16 cellular contexts compared by ENCODE assay signal in the genomic region with DNA sequence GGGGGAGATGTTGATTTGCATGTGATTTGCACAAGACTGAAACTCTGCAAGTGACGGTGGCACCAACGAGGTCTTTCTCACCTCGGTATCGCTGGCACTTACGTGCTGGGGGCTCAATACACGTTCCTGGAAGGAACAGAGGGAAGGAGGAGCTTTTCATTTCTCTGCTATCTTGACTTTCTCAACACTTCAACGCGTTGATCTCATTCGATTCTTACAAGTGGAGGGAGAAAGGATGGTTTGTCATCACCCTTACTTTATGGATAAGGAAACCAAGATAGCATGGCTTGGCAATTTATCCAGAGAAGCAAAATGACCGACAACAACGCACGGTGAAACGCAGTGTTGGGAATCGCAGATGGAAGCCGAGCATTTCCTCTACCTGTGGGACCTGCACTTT.
DNase-seq lines count a peak whose midpoint lies in the region; ATAC-seq, FAIRE-seq and TF ChIP-seq lines count a peak whose summit lies in the region.
"Had no signal": no experiment of that assay in that cellular context is flagged by ENCODE, and none has a peak within 500 bp of the region (broad histone marks: within the 10 kb centered on the region; RNA-seq: fewer than 3 reads in every experiment).

No MANE protein-coding gene starts in this region.

- H2BK5ac ChIP-seq in H1 (ENCODE audit: low read depth, low read length) = no peak overlapping the region

- H3K9me3 ChIP-seq in right cardiac atrium (ENCODE audit: control insufficient read depth, low read length) = peaks cover 2% of the 10 kb centered on the region
- peaks cover 30% of the 10 kb centered on the region for H3K9me3 ChIP-seq in left ventricle myocardium inferior (replicated peaks)
- H3K9me3 ChIP-seq in H1 (ENCODE audit: insufficient read depth in 2 of 2, low read depth in 1 of 2, low read length in 1 of 2) = peaks cover 5 to 8% of the 10 kb centered on the region in 2 experiments
- no peaks in the 10 kb centered on the region for H3K9me3 ChIP-seq in neural progenitor cell (ENCODE audit: low read depth)
- peaks cover 0 to 12% of the 10 kb centered on the region in 2 donors for H3K9me3 ChIP-seq in left lung

- no peak overlapping the region for H3K14ac ChIP-seq in H1 (ENCODE audit: insufficient read length)

- no peaks in the 10 kb centered on the region for H4K20me1 ChIP-seq in H1 (replicated peaks in 1 of 2; ENCODE audit: control insufficient read depth in 1 of 2, insufficient read depth in 2 of 2, low read length in 2 of 2)
- H4K20me1 ChIP-seq in neural progenitor cell (ENCODE audit: low read depth) = no peaks in the 10 kb centered on the region
- H4K20me1 ChIP-seq: BLaER1 treated with 17β-estradiol and CSF1 and Interleukin-3, amounts not matched to agents 10 nM and 100 nM had no signal

- no peak overlapping the region for H4K8ac ChIP-seq in H1 (ENCODE audit: extremely low read depth, insufficient read depth, low read length)

- H3K4me2 ChIP-seq in H1 (ENCODE audit: insufficient read depth in 1 of 2, low read depth in 2 of 2, low read length in 2 of 2) = no peak overlapping the region
- peak overlapping the region; percentile 35 for H3K4me2 ChIP-seq in neural progenitor cell
- H3K4me2 ChIP-seq: BLaER1 treated with 17β-estradiol and CSF1 and Interleukin-3, amounts not matched to agents 10 nM and 100 nM had no signal

- 20% methylated on average over 15 of the region's 15 CpGs for WGBS in right cardiac atrium
- WGBS in H1 (ENCODE audit: extremely low coverage in 1 of 2, insufficient coverage in 1 of 2, insufficient read length in 1 of 2, insufficient replicate concordance in 2 of 2, low coverage in 1 of 2, low lambda C conversion rate in 2 of 2, missing lambda C conversion rate in 1 of 2), 2 experiments = 91% methylated on average over 15 of the region's 15 CpGs; no CpG with 5 or more reads in 1 of the 2 experiments

- H3K79me1 ChIP-seq in H1 (ENCODE audit: low read depth, low read length) = no peaks in the 10 kb centered on the region

- H3F3A ChIP-seq in neural progenitor cell (ENCODE audit: low read depth) = peaks cover 6% of the 10 kb centered on the region

- H2BK12ac ChIP-seq in H1 (ENCODE audit: low read depth, low read length) = no peak overlapping the region

- no peak overlapping the region for H4K91ac ChIP-seq in H1 (replicated peaks; ENCODE audit: insufficient read length, low read length)

- DNase-seq in right cardiac atrium = no peak
- DNase-seq in left ventricle myocardium inferior = no peak
- DNase-seq in H1 (ENCODE audit: low read depth in 1 of 2, low spot score in 2 of 2) = no peak
- DNase-seq in neural progenitor cell (ENCODE audit: low spot score) = no peak
- DNase-seq in left lung = no peak
- no peak for DNase-seq in DMS 273 (lab: John Stamatoyannopoulos, UW; ENCODE audit: unreplicated experiment)
- no peak for DNase-seq in EL
- DNase-seq: Calu3; CD8-positive, alpha-beta T cell; GDM1; GM23248; H7 had no signal

- FAIRE-seq in H1 (lab: Jason Lieb, UNC) = no peak
- FAIRE-seq: GM12892, GM18507 had no signal

- H3K18ac ChIP-seq in H1 (ENCODE audit: extremely low read depth, low read length) = no peak overlapping the region

- H3K4me1 Mint-ChIP-seq in neural progenitor cell = peaks cover 23% of the 10 kb centered on the region
- H3K4me1 Mint-ChIP-seq: B cell had no signal

- no peak overlapping the region for H3K23ac ChIP-seq in H1 (ENCODE audit: insufficient read length)

- H3K9ac ChIP-seq in H1 (replicated peaks in 1 of 4; ENCODE audit: extremely low read depth in 1 of 4, low read depth in 3 of 4, low read length in 3 of 4) (no peak overlapping the region), neural progenitor cell (no peak overlapping the region)
- H3K9ac ChIP-seq: BLaER1 treated with 17β-estradiol and CSF1 and Interleukin-3, amounts not matched to agents 10 nM and 100 nM; GM23248 had no signal

- intact Hi-C loops in right cardiac atrium (cut with DNase I) (no loop called here), left ventricle myocardium inferior (cut with micrococcal nuclease) (no loop called here), left lung (cut with DNase I) (no loop called here)

- H3K4ac ChIP-seq in H1 (replicated peaks; ENCODE audit: insufficient read length, low read depth, low read length) = no peak overlapping the region

- H2AK5ac ChIP-seq in H1 (ENCODE audit: low read depth, low read length) = no peak overlapping the region

- peaks cover 27% of the 10 kb centered on the region for H3K9me3 Mint-ChIP-seq in neural progenitor cell

- ATAC-seq in right cardiac atrium = peak; percentile 45 to 54
- ATAC-seq in left lung = no peak
- ATAC-seq: CD8-positive, alpha-beta T cell had no signal

- H3K27ac ChIP-seq in right cardiac atrium (ENCODE audit: low read length) = no peak overlapping the region
- H3K27ac ChIP-seq in left ventricle myocardium inferior (replicated peaks) = no peak overlapping the region
- H3K27ac ChIP-seq in H1 (ENCODE audit: low read depth, low read length) = no peak overlapping the region
- H3K27ac ChIP-seq in neural progenitor cell = no peak overlapping the region
- no peak overlapping the region for H3K27ac ChIP-seq in left lung
- H3K27ac ChIP-seq: BLaER1 treated with 17β-estradiol and CSF1 and Interleukin-3, amounts not matched to agents 10 nM and 100 nM; GM23248 had no signal

- H3K79me2 ChIP-seq in H1 (ENCODE audit: control insufficient read depth in 1 of 2, insufficient read depth in 2 of 2, low read length in 2 of 2) (no peaks in the 10 kb centered on the region), neural progenitor cell (ENCODE audit: low read depth) (no peaks in the 10 kb centered on the region)

- no peaks in the 10 kb centered on the region for H3K27me3 Mint-ChIP-seq in neural progenitor cell (ENCODE audit: insufficient read depth, low read depth)

- no peak for TF ChIP-seq POLR2A in H1 (IDR thresholded peaks at IDR 0.05; ENCODE audit: control extremely low read depth in 1 of 2, low read depth in 2 of 2, low read length in 2 of 2)

- H3K27me3 ChIP-seq in right cardiac atrium (ENCODE audit: control insufficient read depth, insufficient read depth) (no peaks in the 10 kb centered on the region), left ventricle myocardium inferior (ENCODE audit: low read depth) (peaks cover 32% of the 10 kb centered on the region), H1 (replicated peaks in 1 of 4; ENCODE audit: control insufficient read depth in 3 of 4, extremely low read depth in 1 of 4, insufficient read depth in 3 of 4, low read length in 3 of 4) (no peaks in the 10 kb centered on the region; a peak in 1 of 7 replicates), neural progenitor cell (no peaks in the 10 kb centered on the region), left lung (no peaks in the 10 kb centered on the region)
- H3K27me3 ChIP-seq: BLaER1 treated with 17β-estradiol and CSF1 and Interleukin-3, amounts not matched to agents 10 nM and 100 nM had no signal

- H3K4me3 ChIP-seq in right cardiac atrium (ENCODE audit: low read length) (no peak overlapping the region), left ventricle myocardium inferior (no peak overlapping the region), H1 (ENCODE audit: extremely low read depth in 1 of 4, insufficient read depth in 2 of 4, low read depth in 3 of 4, low read length in 4 of 4) (no peak overlapping the region), neural progenitor cell (no peak overlapping the region), left lung (no peak overlapping the region)
- H3K4me3 ChIP-seq: BLaER1 treated with 17β-estradiol and CSF1 and Interleukin-3, amounts not matched to agents 10 nM and 100 nM; GM23248 had no signal

- H3K4me1 ChIP-seq in right cardiac atrium (ENCODE audit: control insufficient read depth, insufficient read depth, low read length) = no peaks in the 10 kb centered on the region
- no peaks in the 10 kb centered on the region for H3K4me1 ChIP-seq in left ventricle myocardium inferior
- H3K4me1 ChIP-seq in H1 (replicated peaks in 1 of 4; ENCODE audit: control insufficient read depth in 3 of 4, insufficient read depth in 4 of 4, low read length in 3 of 4) = no peaks in the 10 kb centered on the region; a peak in 1 of 7 replicates
- peaks cover 8% of the 10 kb centered on the region for H3K4me1 ChIP-seq in neural progenitor cell
- H3K4me1 ChIP-seq in left lung = no peaks in the 10 kb centered on the region
- H3K4me1 ChIP-seq: BLaER1 treated with 17β-estradiol and CSF1 and Interleukin-3, amounts not matched to agents 10 nM and 100 nM had no signal

- H3K4me3 Mint-ChIP-seq in neural progenitor cell = no peak overlapping the region
- H3K4me3 Mint-ChIP-seq: B cell; CD8-positive, alpha-beta T cell had no signal

- H2BK15ac ChIP-seq in H1 (ENCODE audit: low read length) = no peak overlapping the region

- H2BK120ac ChIP-seq in H1 (replicated peaks; ENCODE audit: low read depth, low read length) = no peak overlapping the region

- H2BK20ac ChIP-seq in H1 (ENCODE audit: low read length) = 0 out of 2 replicates have a peak overlapping the region, but pooled peaks have one; percentile 38

- TF ChIP-seq RAD21 in H1 (IDR thresholded peaks at IDR 0.05 in 1 of 2, conservative IDR thresholded peaks at IDR 0.05 in 1 of 2; ENCODE audit: low read depth in 2 of 2, low read length in 2 of 2) = no peak

- peaks cover 3% of the 10 kb centered on the region for H3K36me3 Mint-ChIP-seq in neural progenitor cell
- H3K36me3 Mint-ChIP-seq: CD8-positive, alpha-beta T cell had no signal

- no peak overlapping the region for H4K5ac ChIP-seq in H1 (ENCODE audit: insufficient read length, low read depth, low read length)

- TF ChIP-seq EP300 in H1 (IDR thresholded peaks at IDR 0.05; ENCODE audit: borderline replicate concordance in 1 of 2, low read depth in 2 of 2, low read length in 2 of 2) = no peak

- peak overlapping the region; percentile 90 for H3K27ac Mint-ChIP-seq in neural progenitor cell
- H3K27ac Mint-ChIP-seq: B cell; CD8-positive, alpha-beta T cell had no signal

- H3K56ac ChIP-seq in H1 (replicated peaks; ENCODE audit: insufficient read length, low read depth, low read length) = no peak overlapping the region

- H3K36me3 ChIP-seq in left ventricle myocardium inferior = no peaks in the 10 kb centered on the region
- no peaks in the 10 kb centered on the region for H3K36me3 ChIP-seq in H1 (ENCODE audit: control insufficient read depth in 2 of 4, insufficient read depth in 4 of 4, low read length in 3 of 4)
- no peaks in the 10 kb centered on the region for H3K36me3 ChIP-seq in neural progenitor cell
- H3K36me3 ChIP-seq in left lung = no peaks in the 10 kb centered on the region
- H3K36me3 ChIP-seq: BLaER1 treated with 17β-estradiol and CSF1 and Interleukin-3, amounts not matched to agents 10 nM and 100 nM had no signal

- POLR2A ChIA-PET in H1 (lab: Charles Lee; ENCODE audit: partially characterized antibody) = interaction anchor here (1.4 kb wide), 1 partner anchor 10 kb away, joined by 3 read pairs; no protein-coding TSS in a partner anchor

- H2AFZ ChIP-seq in H1 (ENCODE audit: low read length) (no peak overlapping the region), neural progenitor cell (replicated peaks) (no peak overlapping the region)
- H2AFZ ChIP-seq: GM23248 had no signal

- H3K23me2 ChIP-seq in H1 (ENCODE audit: low read depth, low read length) = no peaks in the 10 kb centered on the region

- CTCF ChIA-PET in H1 (lab: Charles Lee; ENCODE audit: partially characterized antibody) = interaction anchor here (0.6 to 1.8 kb wide), 2 partner anchors 31 to 302 kb away, joined by 3 read pairs; no protein-coding TSS in a partner anchor

- TF ChIP-seq CTCF in left ventricle myocardium inferior (IDR thresholded peaks at IDR 0.05; ENCODE audit: borderline replicate concordance) (no peak), H1 (IDR thresholded peaks at IDR 0.05; ENCODE audit: control extremely low read depth in 1 of 3, insufficient read depth in 1 of 3, low read depth in 1 of 3, low read length in 3 of 3) (no peak), neural progenitor cell (IDR thresholded peaks at IDR 0.05) (no peak), left lung (IDR thresholded peaks at IDR 0.05) (no peak)
